Comparison of ENCODE assay signal across 28 cellular contexts in the genomic region with DNA sequence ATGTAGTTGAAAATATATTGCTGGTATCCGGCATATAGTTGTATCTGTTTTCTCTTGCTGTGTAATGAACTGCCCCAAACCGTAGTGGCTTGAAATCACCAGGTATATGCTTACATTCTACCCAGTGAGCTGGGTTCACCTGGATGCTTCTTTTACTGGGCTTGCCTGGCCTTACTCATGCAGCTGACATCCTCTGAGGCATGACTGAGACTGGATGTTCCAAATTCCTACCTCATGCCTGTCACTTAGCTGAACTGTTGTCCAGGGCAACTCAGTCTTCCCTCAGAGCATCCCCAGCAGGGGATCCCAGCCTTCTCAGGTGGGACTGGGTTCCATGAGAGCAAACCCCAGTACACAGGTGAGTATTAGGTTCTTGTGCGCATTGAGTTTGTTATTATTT.
"Had no signal": no experiment of that assay in that cellular context is flagged by ENCODE, and none has a peak within 500 bp of the region (broad histone marks: within the 10 kb centered on the region; RNA-seq: fewer than 3 reads in every experiment).

No MANE protein-coding gene starts in this region.

- ATAC-seq: activated CD8-positive, alpha-beta memory T cell treated with anti-CD3 and anti-CD28 coated beads, Interleukin-2, amount 10 ng/mL, durations not matched to agents 7 days and 5 days; activated naive CD4-positive, alpha-beta T cell treated with anti-CD3 and anti-CD28 coated beads, Interleukin-2, amount 50 U/mL, for 72 hours; activated naive CD8-positive, alpha-beta T cell treated with anti-CD3 and anti-CD28 coated beads, Interleukin-2, amount 50 U/mL, for 24 hours; T-helper 17 cell had no signal

- H3K4me1 Mint-ChIP-seq: activated B cell treated with CpG ODN at 0.5 μM for 24 hours; activated naive CD8-positive, alpha-beta T cell treated with anti-CD3 and anti-CD28 coated beads, Interleukin-2, amount 50 U/mL, for 24 hours had no signal

- H3K36me3 ChIP-seq: cardiac muscle cell, MG63 had no signal

- H3K27me3 ChIP-seq: cardiac muscle cell, MG63 had no signal

- H3K36me3 Mint-ChIP-seq: activated CD8-positive, alpha-beta memory T cell treated with anti-CD3 and anti-CD28 coated beads, Interleukin-2, amount 10 ng/mL, durations not matched to agents 7 days and 5 days had no signal

- H3K4me3 Mint-ChIP-seq: activated B cell treated with CpG ODN at 0.5 μM for 24 hours; activated CD4-positive, alpha-beta T cell treated with anti-CD3 and anti-CD28 coated beads, Interleukin-2, amount 10 ng/mL, durations not matched to agents 24 days and 14 days; activated CD8-positive, alpha-beta memory T cell treated with anti-CD3 and anti-CD28 coated beads, Interleukin-2, amount 10 ng/mL, durations not matched to agents 7 days and 5 days; activated naive CD8-positive, alpha-beta T cell treated with anti-CD3 and anti-CD28 coated beads, Interleukin-2, amount 50 U/mL, for 24 hours; activated T-cell treated with anti-CD3 and anti-CD28 coated beads, Interleukin-2, amount 50 U/mL, for 24 hours; brain; IgD-negative memory B cell; T-helper 17 cell had no signal

- H3K27me3 Mint-ChIP-seq: activated B cell treated with CpG ODN at 0.5 μM for 24 hours; activated CD4-positive, alpha-beta T cell treated with anti-CD3 and anti-CD28 coated beads, Interleukin-2, amount 10 ng/mL, durations not matched to agents 24 days and 14 days; activated CD8-positive, alpha-beta memory T cell treated with anti-CD3 and anti-CD28 coated beads, Interleukin-2, amount 10 ng/mL, durations not matched to agents 7 days and 5 days; activated naive CD8-positive, alpha-beta T cell treated with anti-CD3 and anti-CD28 coated beads, Interleukin-2, amount 50 U/mL, for 24 hours; activated T-cell treated with anti-CD3 and anti-CD28 coated beads, Interleukin-2, amount 50 U/mL, for 24 hours; brain; IgD-negative memory B cell; T-helper 17 cell had no signal

- H3K9me3 ChIP-seq: MG63 had no signal

- FAIRE-seq: astrocyte, RCC 7860 had no signal

- H3K27ac ChIP-seq: cardiac muscle cell, KMS-11 had no signal

- H3K4me2 ChIP-seq: KMS-11 had no signal

- DNase-seq: activated B cell treated with CpG ODN at 0.5 μM for 24 hours; activated CD4-positive, alpha-beta T cell treated with anti-CD3 and anti-CD28 coated beads for 1 hour; activated CD4-positive, alpha-beta T cell treated with anti-CD3 and anti-CD28 coated beads, Interleukin-2, amount 10 ng/mL, durations not matched to agents 24 days and 14 days; activated CD4-positive, alpha-beta T cell treated with anti-CD3 and anti-CD28 coated beads, Interleukin-2, amount 50 U/mL, for 48 hours; activated CD8-positive, alpha-beta memory T cell treated with anti-CD3 and anti-CD28 coated beads, Interleukin-2, amount 10 ng/mL, durations not matched to agents 7 days and 5 days; activated effector memory CD4-positive, alpha-beta T cell treated with anti-CD3 and anti-CD28 coated beads, Interleukin-2, amount 50 U/mL, for 16 hours; activated naive CD4-positive, alpha-beta T cell treated with Interleukin-2 at 50 U/mL for 16 hours; activated naive CD8-positive, alpha-beta T cell treated with anti-CD3 and anti-CD28 coated beads, Interleukin-2, amount 50 U/mL, for 24 hours; activated T-cell treated with anti-CD3 and anti-CD28 coated beads, Interleukin-2, amount 50 U/mL, for 24 hours; amniotic stem cell; MG63; MV-4-11; NCI-H1092 treated with DMSO at 0.1 percent for 48 hours; NCI-H1436 treated with DMSO at 0.1 percent for 48 hours; NCI-H187; NCI-H2081; NCI-H510A treated with DMSO at 0.1 percent for 48 hours; NCI-H69; SIG-M5; T-helper 17 cell; T-helper 9 cell had no signal

- H3K9ac ChIP-seq: KMS-11 had no signal

- H3K9me3 Mint-ChIP-seq: activated B cell treated with CpG ODN at 0.5 μM for 24 hours; activated CD4-positive, alpha-beta T cell treated with anti-CD3 and anti-CD28 coated beads, Interleukin-2, amount 10 ng/mL, durations not matched to agents 24 days and 14 days; activated naive CD4-positive, alpha-beta T cell treated with anti-CD3 and anti-CD28 coated beads, Interleukin-2, amount 50 U/mL, for 72 hours; activated naive CD8-positive, alpha-beta T cell treated with anti-CD3 and anti-CD28 coated beads, Interleukin-2, amount 50 U/mL, for 24 hours; activated T-cell treated with anti-CD3 and anti-CD28 coated beads, Interleukin-2, amount 50 U/mL, for 24 hours; brain; IgD-negative memory B cell had no signal

- H3K27ac Mint-ChIP-seq: activated B cell treated with CpG ODN at 0.5 μM for 24 hours; activated CD4-positive, alpha-beta T cell treated with anti-CD3 and anti-CD28 coated beads, Interleukin-2, amount 10 ng/mL, durations not matched to agents 24 days and 14 days; activated CD8-positive, alpha-beta memory T cell treated with anti-CD3 and anti-CD28 coated beads, Interleukin-2, amount 10 ng/mL, durations not matched to agents 7 days and 5 days; activated naive CD4-positive, alpha-beta T cell treated with anti-CD3 and anti-CD28 coated beads, Interleukin-2, amount 50 U/mL, for 72 hours; activated naive CD8-positive, alpha-beta T cell treated with anti-CD3 and anti-CD28 coated beads, Interleukin-2, amount 50 U/mL, for 24 hours; activated T-cell treated with anti-CD3 and anti-CD28 coated beads, Interleukin-2, amount 50 U/mL, for 24 hours; brain; IgD-negative memory B cell; T-helper 17 cell had no signal

- H3K4me3 ChIP-seq: cardiac muscle cell, MG63 had no signal
